Comparison of ENCODE assay signal across 4 cellular contexts in genomic region chr19:54777851-54778250, GRCh38. TPM values are rescaled to one million over a fixed set of nuclear protein-coding genes. Genes with fewer than 3 reads are reported as not detected.
"Had no signal": no experiment of that assay in that cellular context is flagged by ENCODE, and none has a peak within 500 bp of the region (broad histone marks: within the 10 kb centered on the region; RNA-seq: fewer than 3 reads in every experiment).

No MANE protein-coding gene starts in this region.

RNA-seq across cellular contexts. Expression of gene KIR2DL1, which starts 8.3 kb away (rescaled TPM):
- total RNA-seq: LHCN-M2, M059J, MCF 10A, NCI-H460 had no signal

RNA-seq across cellular contexts. Expression of gene KIR2DL4, which starts 25.6 kb away (rescaled TPM):
- total RNA-seq: LHCN-M2, M059J, MCF 10A, NCI-H460 had no signal

RNA-seq across cellular contexts. Expression of gene KIR3DL1, which starts 38.4 kb away (rescaled TPM):
- total RNA-seq: LHCN-M2, M059J, MCF 10A, NCI-H460 had no signal

RNA-seq across cellular contexts. Expression of gene KIR2DL3, which starts 39.5 kb away (rescaled TPM):
- total RNA-seq: LHCN-M2, M059J, MCF 10A, NCI-H460 had no signal

RNA-seq across cellular contexts. Expression of gene KIR3DL3, which starts 53.6 kb away (rescaled TPM):
- total RNA-seq: LHCN-M2, M059J, MCF 10A, NCI-H460 had no signal
